8 cellular contexts compared by ENCODE assay signal in genomic region chrX:70133303-70134115, GRCh38. TPM values are rescaled to one million over a fixed set of nuclear protein-coding genes. Genes with fewer than 3 reads are reported as not detected.
DNase-seq lines count a peak whose midpoint lies in the region; ATAC-seq and TF ChIP-seq lines count a peak whose summit lies in the region.

Gene IGBP1, plus strand, starts transcription at chrX:70133447. Its CDS starts 501 bp downstream, at chrX:70133948.

- POLR2A ChIA-PET in PC-3 (lab: Charles Lee; ENCODE audit: unreplicated experiment): interaction anchor here (0.5 to 1.0 kb wide), 12 partner anchors 41 to 1305 kb away, joined by 3 to 13 read pairs (median 4); partner anchors contain the start of genes EFNB1, KIF4A and PDZD11

- CTCF ChIA-PET in PC-3 (lab: Charles Lee): interaction anchor here (0.6 to 1.4 kb wide), 22 partner anchors 24 to 1304 kb away, joined by 3 to 10 read pairs (median 4); partner anchors contain the start of genes KIF4A and PDZD11

- H3K27ac Mint-ChIP-seq in IgD-negative memory B cell: peak within 1 kb of the TSS; percentile 96 to 99 (median 97)

- intact Hi-C loops in PC-3 (cut with micrococcal nuclease): loop anchor here (1.0 to 10.0 kb wide), 4 partner anchors 41 to 301 kb away; partner anchors contain the start of gene KIF4A

- H3K9me3 Mint-ChIP-seq in IgD-negative memory B cell: no peaks in the 10 kb centered on the region

- no peaks in the 10 kb centered on the region for H4K20me1 ChIP-seq in PC-3 (ENCODE audit: low read length)

- peak within 1 kb of the TSS; percentile 88 for H3K4me2 ChIP-seq in PC-3 (ENCODE audit: low read length)

- H3K4me1 ChIP-seq in PC-3 (ENCODE audit: insufficient read depth, low read length) (peaks cover 41% of the 10 kb centered on the region), mucosa of stomach (ENCODE audit: control insufficient read depth, insufficient read depth, low read length) (peaks cover 6% of the 10 kb centered on the region)

- H3K36me3 ChIP-seq in PC-3 (ENCODE audit: low read depth, low read length) (peaks cover 16% of the 10 kb centered on the region; the same call in 1 of the 2 replicates), mucosa of stomach (ENCODE audit: control insufficient read depth, insufficient read depth, low read length) (no peaks in the 10 kb centered on the region)

- no peaks in the 10 kb centered on the region for H3K27me3 Mint-ChIP-seq in IgD-negative memory B cell

- BruUV-seq in PC-3 (replicated peaks; lab: Mats Ljungman, UMichigan): TSS peak; percentile 89

- H3K9ac ChIP-seq in PC-3 (ENCODE audit: low read length): peak within 1 kb of the TSS; percentile 83
- H3K9ac ChIP-seq in mucosa of stomach (ENCODE audit: low read length): peak within 1 kb of the TSS; percentile 94

- peak within 1 kb of the TSS; percentile 90 for H2AFZ ChIP-seq in PC-3 (ENCODE audit: low read length)

- H3K27me3 ChIP-seq in PC-3 (ENCODE audit: low read length) (no peaks in the 10 kb centered on the region), mucosa of stomach (ENCODE audit: control insufficient read depth, insufficient read depth, low read length) (no peaks in the 10 kb centered on the region)

- no peaks in the 10 kb centered on the region for H3K9me2 ChIP-seq in PC-3 (replicated peaks; ENCODE audit: low read length)

- H3K4me3 ChIP-seq in PC-3 (ENCODE audit: low read length): peak within 1 kb of the TSS; percentile 93
- H3K4me3 ChIP-seq in mucosa of stomach (ENCODE audit: low read length): peak within 1 kb of the TSS; percentile 82

- H3K4me1 Mint-ChIP-seq in IgD-negative memory B cell: peaks cover 2 to 18% (median 5%) of the 10 kb centered on the region in 3 donors

- H3F3A ChIP-seq in PC-3 (ENCODE audit: low read length, unreplicated experiment): no peaks in the 10 kb centered on the region

- peak within 1 kb of the TSS; percentile 95 to 100 (median 99) for H3K4me3 Mint-ChIP-seq in IgD-negative memory B cell

- peak; percentile 71 for DNase-seq in DMS153 treated with DMSO at 0.1 percent for 48 hours (lab: John Stamatoyannopoulos, UW; ENCODE audit: unreplicated experiment)
- peak; percentile 80 for DNase-seq in PC-3
- DNase-seq in activated T-cell treated with anti-CD3 and anti-CD28 coated beads for 48 hours (ENCODE audit: low read depth): peak; percentile 57
- peak; percentile 89 to 91 for DNase-seq in erythroblast (lab: John Stamatoyannopoulos, UW)
- DNase-seq in stimulated activated CD8-positive, alpha-beta memory T cell treated with anti-CD3 and anti-CD28 coated beads, Interleukin-7, amount 100 ng/mL, for 1 hour (ENCODE audit: low read depth in 2 of 2): peak; percentile 37 to 49

- TF ChIP-seq CTCF in PC-3 (conservative IDR thresholded peaks at IDR 0.05; ENCODE audit: low read depth, low read length): peak; percentile 76

- TF ChIP-seq POLR2A in erythroblast (IDR thresholded peaks at IDR 0.05; ENCODE audit: low read length): peak; percentile 85

- H3K27ac ChIP-seq in PC-3 (ENCODE audit: low read length): peak within 1 kb of the TSS; percentile 82

- peak; percentile 89 for ATAC-seq in GM21529 (IDR thresholded peaks at IDR 0.05; ENCODE audit: unreplicated experiment)
- ATAC-seq in PC-3: peak; percentile 78

- peaks cover 32% of the 10 kb centered on the region for H3K79me2 ChIP-seq in PC-3 (ENCODE audit: low read length)

- H3K9me3 ChIP-seq in PC-3 (ENCODE audit: low read length) (no peaks in the 10 kb centered on the region), mucosa of stomach (ENCODE audit: control insufficient read depth, low read length) (no peaks in the 10 kb centered on the region)

- H3K36me3 Mint-ChIP-seq in IgD-negative memory B cell: no peaks in the 10 kb centered on the region

RNA-seq across cellular contexts. Expression of gene IGBP1, which starts in this region (rescaled TPM):
- 47.5 TPM for polyA plus RNA-seq in IgD-negative memory B cell
- 43.0 and 51.1 TPM in 2 replicates for total RNA-seq in PC-3 (2014; rRNA removed)

Comparison
In these comparisons a context has a peak if more than half of its experiments do, and no peak if none do; other contexts are left out.
1. Peak in every context shown above with its lines: DNase-seq, ATAC-seq, H3K4me3 ChIP-seq and H3K27ac ChIP-seq.